In the genomic region with DNA sequence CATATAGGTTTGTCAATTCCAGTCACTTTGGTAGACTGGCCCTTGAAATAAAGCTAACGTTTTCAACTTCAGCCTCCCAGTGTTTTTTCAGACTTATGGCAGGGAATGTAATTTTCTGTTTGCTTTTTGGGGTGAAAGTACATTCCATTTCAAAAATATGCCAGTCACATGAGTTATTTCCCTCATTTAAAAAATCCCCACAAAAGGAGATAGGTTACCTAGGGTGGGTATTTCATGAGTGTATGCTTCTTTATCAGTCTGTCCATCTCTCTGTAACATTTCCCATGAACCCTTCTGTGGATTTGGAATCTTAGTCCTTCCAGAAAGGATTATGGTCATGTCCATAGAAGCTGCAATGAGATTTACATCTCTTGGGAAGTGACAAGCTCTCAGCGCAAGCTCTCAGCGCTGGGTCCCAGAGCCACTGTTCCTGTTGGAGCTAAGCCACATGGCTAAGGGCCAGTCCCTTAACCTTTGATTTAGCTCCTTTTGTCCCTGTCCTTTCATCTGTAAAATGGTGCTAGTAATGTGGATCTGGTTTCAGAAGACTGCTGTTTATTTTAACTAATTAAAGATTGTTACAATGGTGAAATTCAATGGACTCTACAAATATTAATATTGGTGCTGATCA, we compare ENCODE assay signal across 14 cellular contexts.
DNase-seq lines count a peak whose midpoint lies in the region; ATAC-seq and TF ChIP-seq lines count a peak whose summit lies in the region.
"Had no signal": no experiment of that assay in that cellular context is flagged by ENCODE, and none has a peak within 500 bp of the region (broad histone marks: within the 10 kb centered on the region; RNA-seq: fewer than 3 reads in every experiment).

No MANE protein-coding gene starts in this region.

- no peaks in the 10 kb centered on the region for H3K27me3 ChIP-seq in BE2C
- H3K27me3 ChIP-seq in left lung, result no peaks in the 10 kb centered on the region
- H3K27me3 ChIP-seq: MG63 had no signal

- peaks cover 8% of the 10 kb centered on the region for H3K4me1 Mint-ChIP-seq in activated CD4-positive, alpha-beta memory T cell treated with anti-CD3 and anti-CD28 coated beads, Interleukin-2, amount 10 ng/mL, durations not matched to agents 7 days and 5 days
- H3K4me1 Mint-ChIP-seq: activated naive CD4-positive, alpha-beta T cell treated with anti-CD3 and anti-CD28 coated beads, Interleukin-2, amount 10 ng/mL, durations not matched to agents 7 days and 5 days had no signal

- H3K9me3 Mint-ChIP-seq in activated CD4-positive, alpha-beta memory T cell treated with anti-CD3 and anti-CD28 coated beads, Interleukin-2, amount 10 ng/mL, durations not matched to agents 7 days and 5 days, result no peaks in the 10 kb centered on the region
- H3K9me3 Mint-ChIP-seq: activated naive CD4-positive, alpha-beta T cell treated with anti-CD3 and anti-CD28 coated beads, Interleukin-2, amount 10 ng/mL, durations not matched to agents 7 days and 5 days had no signal

- POLR2A ChIA-PET in activated CD4-positive, alpha-beta memory T cell treated with anti-CD3 and anti-CD28 coated beads, Interleukin-2, amount 10 ng/mL, durations not matched to agents 7 days and 5 days (lab: Charles Lee), result no interaction called here

- ATAC-seq in left lung (peak; percentile 59), HG03108 (IDR thresholded peaks at IDR 0.05; ENCODE audit: unreplicated experiment) (no peak), omental fat pad (ENCODE audit: low FRiP score) (no peak)

- H3K36me3 Mint-ChIP-seq in activated CD4-positive, alpha-beta memory T cell treated with anti-CD3 and anti-CD28 coated beads, Interleukin-2, amount 10 ng/mL, durations not matched to agents 7 days and 5 days (ENCODE audit: low read depth), result no peaks in the 10 kb centered on the region

- CTCF ChIA-PET in activated CD4-positive, alpha-beta memory T cell treated with anti-CD3 and anti-CD28 coated beads, Interleukin-2, amount 10 ng/mL, durations not matched to agents 7 days and 5 days (lab: Charles Lee), result no interaction called here

- H3K4me1 ChIP-seq in BE2C, result peaks cover 8% of the 10 kb centered on the region
- peaks cover 0 to 37% of the 10 kb centered on the region in 2 donors for H3K4me1 ChIP-seq in left lung

- H3K4me3 ChIP-seq in BE2C (ENCODE audit: low read depth, low read length) (no peak overlapping the region), LNCaP clone FGC (ENCODE audit: low read depth, low read length) (no peak overlapping the region), left lung (no peak overlapping the region)
- H3K4me3 ChIP-seq: MG63 had no signal

- H3K4me3 Mint-ChIP-seq in activated CD4-positive, alpha-beta memory T cell treated with anti-CD3 and anti-CD28 coated beads, Interleukin-2, amount 10 ng/mL, durations not matched to agents 7 days and 5 days, result no peak overlapping the region
- H3K4me3 Mint-ChIP-seq: activated naive CD4-positive, alpha-beta T cell treated with anti-CD3 and anti-CD28 coated beads, Interleukin-2, amount 10 ng/mL, durations not matched to agents 7 days and 5 days had no signal

- no peaks in the 10 kb centered on the region for H3K27me3 Mint-ChIP-seq in activated CD4-positive, alpha-beta memory T cell treated with anti-CD3 and anti-CD28 coated beads, Interleukin-2, amount 10 ng/mL, durations not matched to agents 7 days and 5 days
- H3K27me3 Mint-ChIP-seq: activated naive CD4-positive, alpha-beta T cell treated with anti-CD3 and anti-CD28 coated beads, Interleukin-2, amount 10 ng/mL, durations not matched to agents 7 days and 5 days had no signal

- intact Hi-C loops in left lung (cut with DNase I), result no loop called here

- TF ChIP-seq CTCF in BE2C (IDR thresholded peaks at IDR 0.05; ENCODE audit: low read depth, low read length), result no peak
- no peak for TF ChIP-seq CTCF in LNCaP clone FGC (IDR thresholded peaks at IDR 0.05; ENCODE audit: control insufficient read depth, extremely low read depth, insufficient read depth)
- no peak for TF ChIP-seq CTCF in left lung (IDR thresholded peaks at IDR 0.05)
- TF ChIP-seq CTCF in GM20000 (IDR thresholded peaks at IDR 0.05; ENCODE audit: extremely low read depth, missing control alignments), result no peak
- TF ChIP-seq CTCF in omental fat pad (IDR thresholded peaks at IDR 0.05), result no peak

- DNase-seq in BE2C (peak; percentile 55), LNCaP clone FGC (ENCODE audit: low read depth) (peak; percentile 85), SHP77 treated with DMSO at 0.1 percent for 48 hours (lab: John Stamatoyannopoulos, UW) (peak; percentile 79), left lung (peak in 1 of 2 donors; percentile 47), GM20000 (ENCODE audit: low spot score) (no peak), omental fat pad (ENCODE audit: low spot score) (no peak)
- DNase-seq in activated CD4-positive, alpha-beta memory T cell treated with anti-CD3 and anti-CD28 coated beads, Interleukin-2, amount 10 ng/mL, durations not matched to agents 7 days and 5 days, result no peak
- DNase-seq: activated CD4-positive, alpha-beta T cell treated with anti-CD3 and anti-CD28 coated beads, Interleukin-2, amount 50 U/mL, for 4 hours; activated naive CD4-positive, alpha-beta T cell treated with anti-CD3 and anti-CD28 coated beads, Interleukin-2, amount 10 ng/mL, durations not matched to agents 7 days and 5 days; AML-193; MG63; stimulated activated CD4-positive, alpha-beta T cell treated with anti-CD3 and anti-CD28 coated beads, Interleukin-2, amount 100 ng/mL, for 48 hours; stimulated activated naive CD4-positive, alpha-beta T cell treated with Interleukin-2 at 50 U/mL for 16 hours had no signal

- H3K27ac ChIP-seq in left lung, result no peak overlapping the region

- H3K9me3 ChIP-seq in BE2C (no peaks in the 10 kb centered on the region), left lung (no peaks in the 10 kb centered on the region)
- H3K9me3 ChIP-seq: MG63 had no signal

- H3K27ac Mint-ChIP-seq in activated CD4-positive, alpha-beta memory T cell treated with anti-CD3 and anti-CD28 coated beads, Interleukin-2, amount 10 ng/mL, durations not matched to agents 7 days and 5 days, result no peak overlapping the region
- H3K27ac Mint-ChIP-seq: activated naive CD4-positive, alpha-beta T cell treated with anti-CD3 and anti-CD28 coated beads, Interleukin-2, amount 10 ng/mL, durations not matched to agents 7 days and 5 days had no signal

- H3K36me3 ChIP-seq in BE2C, result no peaks in the 10 kb centered on the region
- no peaks in the 10 kb centered on the region for H3K36me3 ChIP-seq in left lung
- H3K36me3 ChIP-seq: MG63 had no signal

Comparison
In these comparisons a context has a peak if more than half of its experiments do, and no peak if none do; other contexts are left out.
1. DNase-seq: peak in BE2C (single experiment), LNCaP clone FGC (single experiment) and SHP77 treated with DMSO at 0.1 percent for 48 hours (single experiment); none in GM20000 (single experiment), omental fat pad (single experiment) and activated CD4-positive, alpha-beta memory T cell treated with anti-CD3 and anti-CD28 coated beads, Interleukin-2, amount 10 ng/mL, durations not matched to agents 7 days and 5 days (single experiment).